ENCODE assay signal across 20 cellular contexts in the genomic region with DNA sequence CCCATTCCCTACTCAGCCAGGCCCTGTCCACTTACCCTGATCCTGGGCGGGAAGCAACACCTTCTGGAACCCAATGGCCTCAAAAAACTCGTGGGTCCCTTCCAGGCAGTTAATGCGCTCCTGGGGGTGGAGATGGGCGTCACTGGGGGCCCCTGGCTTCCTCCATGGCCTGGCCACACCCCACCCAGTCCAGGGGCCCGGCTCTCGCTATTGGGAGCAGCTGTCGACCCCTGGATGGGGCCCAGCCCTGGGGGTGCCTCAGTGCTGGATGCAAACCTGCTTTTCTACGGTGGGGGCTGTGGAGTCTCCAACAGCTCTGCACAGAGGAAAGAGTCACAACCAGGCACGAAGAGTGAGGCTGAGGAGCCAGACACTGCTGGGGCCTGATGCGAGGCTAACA.
"Had no signal": no experiment of that assay in that cellular context is flagged by ENCODE, and none has a peak within 500 bp of the region (broad histone marks: within the 10 kb centered on the region; RNA-seq: fewer than 3 reads in every experiment).

No MANE protein-coding gene starts in this region.

- H3K9me3 Mint-ChIP-seq: naive thymus-derived CD4-positive, alpha-beta T cell; nephron progenitor cell had no signal

- DNase-seq: effector CD4-positive, alpha-beta T cell; foreskin melanocyte; head of caudate nucleus; islet precursor cell; mammary epithelial cell; naive thymus-derived CD4-positive, alpha-beta T cell; nephron progenitor cell; posterior cingulate gyrus; small intestine; stimulated activated CD4-positive, alpha-beta T cell treated with anti-CD3 and anti-CD28 coated beads, Interleukin-12 subunit alpha, Interleukin-12 subunit beta, amount 100 ng/mL, for 4 hours; stimulated activated CD4-positive, alpha-beta T cell treated with anti-CD3 and anti-CD28 coated beads, Interleukin-2, amount 100 ng/mL, for 48 hours; stimulated activated naive CD4-positive, alpha-beta T cell treated with Interleukin-2 at 50 U/mL for 16 hours; tibial artery; uterus had no signal

- H2AFZ ChIP-seq: hepatocyte had no signal

- H3K27me3 Mint-ChIP-seq: naive thymus-derived CD4-positive, alpha-beta T cell had no signal

- H3K27ac ChIP-seq: coronary artery, hepatocyte, neutrophil, right atrium auricular region, tibial artery, upper lobe of left lung, uterus had no signal

- H3K9me3 ChIP-seq: neutrophil, right atrium auricular region, tibial artery, upper lobe of left lung, uterus had no signal

- FAIRE-seq: small intestine had no signal

- H3K4me3 ChIP-seq: coronary artery, hepatocyte, right atrium auricular region, tibial artery, upper lobe of left lung, uterus had no signal

- H3K36me3 ChIP-seq: uterus had no signal

- H3K4me2 ChIP-seq: hepatocyte had no signal

- ATAC-seq: left lobe of liver; naive thymus-derived CD4-positive, alpha-beta T cell had no signal

- H3K79me2 ChIP-seq: hepatocyte had no signal

- H3K4me1 ChIP-seq: upper lobe of left lung, uterus had no signal

- H3K27me3 ChIP-seq: hepatocyte, neutrophil, right atrium auricular region, tibial artery, upper lobe of left lung, uterus had no signal

- H3K4me3 Mint-ChIP-seq: naive thymus-derived CD4-positive, alpha-beta T cell; nephron progenitor cell had no signal

- H3K27ac Mint-ChIP-seq: naive thymus-derived CD4-positive, alpha-beta T cell had no signal
